ENCODE assay signal across 8 cellular contexts in the genomic region with DNA sequence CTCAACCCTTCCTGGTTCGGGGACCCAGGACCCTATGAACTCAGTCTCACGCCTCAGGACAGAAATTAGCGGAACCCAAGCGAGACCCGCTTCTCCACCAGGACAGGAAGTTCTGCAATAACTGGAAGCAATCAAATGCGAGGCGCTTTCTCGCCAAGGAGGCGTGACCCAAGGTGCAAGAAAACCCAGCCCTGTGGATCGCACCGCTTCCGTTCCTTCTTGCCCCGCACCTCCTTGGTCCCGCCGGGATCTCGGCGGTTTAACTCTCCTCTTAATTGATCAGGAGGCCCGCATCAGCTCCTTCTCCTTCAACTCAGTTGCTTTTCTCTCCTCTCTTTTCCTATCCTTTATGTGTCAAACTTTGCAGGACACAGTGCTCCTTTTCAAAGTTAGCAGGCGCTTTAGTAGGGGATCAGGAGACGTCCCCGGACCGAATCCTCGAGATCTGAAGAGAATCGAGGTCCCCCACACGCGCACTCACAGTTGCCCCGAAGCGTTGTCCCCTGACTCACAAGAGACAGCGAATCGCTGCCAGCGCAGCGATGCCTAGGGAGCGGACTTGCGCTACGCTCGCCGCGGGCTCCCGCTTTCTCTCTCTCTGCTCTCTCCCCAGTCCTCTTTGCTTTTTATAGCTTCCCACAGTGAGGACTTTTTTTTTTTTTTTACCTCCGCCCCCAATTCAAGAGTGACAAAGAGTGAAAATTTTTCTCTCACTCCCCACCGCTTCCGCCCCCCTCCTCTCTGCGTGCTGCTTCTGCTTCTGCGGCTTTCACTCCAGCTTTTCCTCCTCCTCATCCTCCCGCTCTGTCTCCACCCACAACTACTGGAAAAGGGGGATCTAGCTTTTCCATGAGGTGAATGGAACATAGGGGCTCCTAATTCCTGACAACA. TPM values are rescaled to one million over a fixed set of nuclear protein-coding genes. Genes with fewer than 3 reads are reported as not detected.
DNase-seq lines count a peak whose midpoint lies in the region; ATAC-seq, FAIRE-seq and TF ChIP-seq lines count a peak whose summit lies in the region.

Gene DKK2, minus strand, starts transcription at position 603 of the 891 bp plus-strand sequence. CDS start 722 bp downstream, outside the sequence.

- CTCF ChIA-PET in HepG2 (lab: Yijun Ruan, JAX; ENCODE audit: low intra/inter-chr PET ratio, low total read pairs), result no interaction called here

- H3K9me3 Mint-ChIP-seq in T-helper 1 cell treated with Interleukin-12 subunit alpha and Interleukin-12 subunit beta and Interleukin-4 antibody, amounts not matched to agents 30 μg/mL and 1 μg/mL, for 36 hours, result no peaks in the 10 kb centered on the region

- no peaks in the 10 kb centered on the region for H3K36me3 ChIP-seq in right lobe of liver
- H3K36me3 ChIP-seq in HepG2 (replicated peaks in 1 of 2; ENCODE audit: control insufficient read depth in 1 of 2, insufficient read depth in 2 of 2, low read length in 2 of 2), result no peaks in the 10 kb centered on the region

- BruUV-seq in HepG2 (replicated peaks; lab: Mats Ljungman, UMichigan), result no TSS peak

- POLR2A ChIA-PET in HepG2 (lab: Yijun Ruan, JAX), result no interaction called here

- no peak for DNase-seq in right lobe of liver
- no peak for DNase-seq in HepG2 (ENCODE audit: low spot score)
- peak; percentile 44 for DNase-seq in fibroblast of mammary gland (ENCODE audit: low read depth)
- peak in 30 of 56 donors; percentile 0 to 49 (median 10) for DNase-seq in nucleus accumbens (lab: John Stamatoyannopoulos, UW)
- no peak for DNase-seq in DMS153 treated with DMSO at 0.1 percent for 48 hours (lab: John Stamatoyannopoulos, UW; ENCODE audit: unreplicated experiment)
- no peak for DNase-seq in activated CD4-positive, CD25-positive, alpha-beta regulatory T cell (lab: John Stamatoyannopoulos, UW)

- 2% methylated on average over 39 of the region's 45 CpGs for WGBS in right lobe of liver (ENCODE audit: insufficient coverage, low coverage, low lambda C conversion rate, missing lambda C conversion rate)
- WGBS in HepG2 (ENCODE audit: low lambda C conversion rate), result 68% methylated on average over 44 of the region's 45 CpGs

- H4K20me1 ChIP-seq in HepG2 (ENCODE audit: insufficient read depth, low read length), result no peaks in the 10 kb centered on the region

- in situ Hi-C loops in HepG2 (cut with HindIII; ENCODE audit: extremely low pct_ligation_motif_present, low pct_unique_long_range_greater_than_20kb), result no loop called here

- no peak for FAIRE-seq in HepG2 (lab: Jason Lieb, UNC)

- H3K4me3 Mint-ChIP-seq in T-helper 1 cell treated with Interleukin-12 subunit alpha and Interleukin-12 subunit beta and Interleukin-4 antibody, amounts not matched to agents 30 μg/mL and 1 μg/mL, for 36 hours, result peak within 1 kb of the TSS; percentile 79

- ATAC-seq in right lobe of liver (peak in 2 of 4 donors; percentile 23 to 24), HepG2 (no peak), HG03175 (IDR thresholded peaks at IDR 0.05; ENCODE audit: unreplicated experiment) (no peak)

- H2AFZ ChIP-seq in HepG2 (ENCODE audit: low read length), result no peak within 1 kb of the TSS

- intact Hi-C loops in right lobe of liver (cut with DNase I) (no loop called here), HepG2 (cut with micrococcal nuclease; ENCODE audit: unreplicated experiment) (no loop called here)

- H3K9ac ChIP-seq in HepG2 (ENCODE audit: insufficient read depth, low read depth, low read length), result no peak within 1 kb of the TSS

- peaks cover 64% of the 10 kb centered on the region for H3K27me3 Mint-ChIP-seq in T-helper 1 cell treated with Interleukin-12 subunit alpha and Interleukin-12 subunit beta and Interleukin-4 antibody, amounts not matched to agents 30 μg/mL and 1 μg/mL, for 36 hours (ENCODE audit: low read depth)

- no peaks in the 10 kb centered on the region for H3K79me2 ChIP-seq in HepG2 (ENCODE audit: insufficient read depth, low read length)

- H3K4me1 Mint-ChIP-seq in T-helper 1 cell treated with Interleukin-12 subunit alpha and Interleukin-12 subunit beta and Interleukin-4 antibody, amounts not matched to agents 30 μg/mL and 1 μg/mL, for 36 hours (ENCODE audit: low read depth), result peaks cover 12% of the 10 kb centered on the region

- TF ChIP-seq EP300 in HepG2 (IDR thresholded peaks at IDR 0.05; ENCODE audit: low read depth in 2 of 2, low read length in 2 of 2) (no peak), HepG2 (CRISPR knock-in tag; IDR thresholded peaks at IDR 0.05; ENCODE audit: borderline replicate concordance) (no peak)

- TF ChIP-seq CTCF in right lobe of liver (IDR thresholded peaks at IDR 0.05), result no peak
- no peak for TF ChIP-seq CTCF in HepG2 (CRISPR knock-in tag; IDR thresholded peaks at IDR 0.05)
- no peak for TF ChIP-seq CTCF in fibroblast of mammary gland (conservative IDR thresholded peaks at IDR 0.05; ENCODE audit: control insufficient read depth, insufficient read depth, low read depth, low read length)

- no peaks in the 10 kb centered on the region for H3K36me3 Mint-ChIP-seq in T-helper 1 cell treated with Interleukin-12 subunit alpha and Interleukin-12 subunit beta and Interleukin-4 antibody, amounts not matched to agents 30 μg/mL and 1 μg/mL, for 36 hours (ENCODE audit: low read depth)

- H3K27ac Mint-ChIP-seq in T-helper 1 cell treated with Interleukin-12 subunit alpha and Interleukin-12 subunit beta and Interleukin-4 antibody, amounts not matched to agents 30 μg/mL and 1 μg/mL, for 36 hours, result peak within 1 kb of the TSS; percentile 43

- no peak within 1 kb of the TSS for H3K4me2 ChIP-seq in HepG2 (ENCODE audit: low read depth, low read length)

- no peak for TF ChIP-seq POLR2A in right lobe of liver (IDR thresholded peaks at IDR 0.05)
- no peak for TF ChIP-seq POLR2A in HepG2 (IDR thresholded peaks at IDR 0.05; ENCODE audit: insufficient read depth in 1 of 2, low read depth in 2 of 2, low read length in 2 of 2)

- H3K27me3 ChIP-seq in right lobe of liver, result peaks cover 0 to 22% of the 10 kb centered on the region in 2 donors
- H3K27me3 ChIP-seq in HepG2 (ENCODE audit: control insufficient read depth in 1 of 2, insufficient read depth in 2 of 2, low read length in 2 of 2), result no peaks in the 10 kb centered on the region; a peak in 1 of 5 replicates

- H3K4me3 ChIP-seq in right lobe of liver, result peak within 1 kb of the TSS; percentile 3 to 14 (median 5)
- H3K4me3 ChIP-seq in HepG2 (replicated peaks in 1 of 3; ENCODE audit: insufficient read depth in 1 of 3, low read depth in 2 of 3, low read length in 3 of 3), result no peak within 1 kb of the TSS
- peak within 1 kb of the TSS; percentile 47 for H3K4me3 ChIP-seq in fibroblast of mammary gland (ENCODE audit: control insufficient read depth, low read depth, low read length)

- H3K4me1 ChIP-seq in right lobe of liver (peaks cover 0 to 9% (median under 1%) of the 10 kb centered on the region in 4 donors), HepG2 (ENCODE audit: insufficient read depth, low read length) (peaks cover 10% of the 10 kb centered on the region; the same call in 1 of the 2 replicates)

- H3K9me3 ChIP-seq in right lobe of liver (no peaks in the 10 kb centered on the region), HepG2 (ENCODE audit: low read length) (no peaks in the 10 kb centered on the region)

- TF ChIP-seq RAD21 in HepG2 (CRISPR knock-in tag; IDR thresholded peaks at IDR 0.05), result no peak

- H3K27ac ChIP-seq in right lobe of liver (no peak within 1 kb of the TSS), HepG2 (ENCODE audit: extremely low read length, insufficient read depth, low read length) (no peak within 1 kb of the TSS)

TF ChIP-seq in HepG2, 621 proteins besides CTCF, POLR2A, EP300 and RAD21:
- no peak for TF ChIP-seq NFKBIZ (CRISPR knock-in tag; IDR thresholded peaks at IDR 0.05)
- no peak for TF ChIP-seq SMAD3 (CRISPR knock-in tag; IDR thresholded peaks at IDR 0.05)
- TF ChIP-seq SMAD1 (CRISPR knock-in tag; IDR thresholded peaks at IDR 0.05; ENCODE audit: borderline replicate concordance, low read depth), result no peak
- no peak for TF ChIP-seq ZBTB1 (CRISPR knock-in tag; IDR thresholded peaks at IDR 0.05; ENCODE audit: borderline replicate concordance)
- no peak for TF ChIP-seq TCF7L2 (IDR thresholded peaks at IDR 0.05; ENCODE audit: low read depth, low read length)
- no peak for TF ChIP-seq ZBTB38 (CRISPR knock-in tag; IDR thresholded peaks at IDR 0.05)
- TF ChIP-seq MBNL3 (CRISPR knock-in tag; conservative IDR thresholded peaks at IDR 0.05), result no peak
- TF ChIP-seq FOSL1 (CRISPR knock-in tag; IDR thresholded peaks at IDR 0.05; ENCODE audit: borderline replicate concordance), result no peak

RNA-seq across cellular contexts. Expression of gene DKK2, which starts in this region (rescaled TPM):
- total RNA-seq in right lobe of liver (under 1 TPM in 3 of 6 experiments, not detected in 3; 0.06 to 0.11 (median 0.07) TPM), HepG2 (2016; rRNA removed; fragmentation: Illumina TruSeq; extraction: Trizol) (not detected in 2 replicates)
- total RNA-seq in HepG2 (2016; cell fraction: cytosol; rRNA removed; fragmentation: Illumina TruSeq; extraction: Trizol; ENCODE audit: low read depth), result not detected in 2 replicates
- total RNA-seq in HepG2 (2016; cell fraction: insoluble cytoplasmic fraction; rRNA removed; fragmentation: Illumina TruSeq; extraction: Trizol), result not detected in 2 replicates
- total RNA-seq in HepG2 (2016; cell fraction: membrane; rRNA removed; fragmentation: Illumina TruSeq; extraction: Trizol), result not detected in 2 replicates
- total RNA-seq in HepG2 (2016; cell fraction: nucleus; rRNA removed; fragmentation: Illumina TruSeq; extraction: Trizol), result 0.09 TPM in 1 of 2 replicates, not detected in the other
- polyA plus RNA-seq in HepG2 (2011; rRNA removed), result not detected in 2 replicates
- not detected in 2 replicates for polyA plus RNA-seq in HepG2 (2011; cell fraction: cytosol; rRNA removed)
- not detected in 2 replicates for polyA plus RNA-seq in HepG2 (2011; cell fraction: nucleus; rRNA removed)
- polyA plus RNA-seq in HepG2 (2012), result not detected in 2 replicates
- polyA plus RNA-seq in HepG2 (2016; cell fraction: cytosol; fragmentation: Illumina TruSeq; extraction: Trizol; ENCODE audit: low read depth), result not detected in 2 replicates
- not detected in 2 replicates for polyA plus RNA-seq in HepG2 (2016; cell fraction: insoluble cytoplasmic fraction; fragmentation: Illumina TruSeq; extraction: Trizol; ENCODE audit: low read depth)
- polyA plus RNA-seq in HepG2 (2016; cell fraction: membrane; fragmentation: Illumina TruSeq; extraction: Trizol; ENCODE audit: low read depth), result not detected in 2 replicates
- not detected in 2 replicates for polyA plus RNA-seq in HepG2 (2016; cell fraction: nucleus; fragmentation: Illumina TruSeq; extraction: Trizol; ENCODE audit: insufficient read depth, low read depth)
- polyA minus RNA-seq in HepG2 (2011; rRNA and poly(A)+ RNA removed; ENCODE audit: low replicate concordance), result not detected in 2 replicates
- not detected in 2 replicates for polyA minus RNA-seq in HepG2 (2011; cell fraction: cytosol; rRNA and poly(A)+ RNA removed)
- polyA minus RNA-seq in HepG2 (2011; cell fraction: nucleus; rRNA and poly(A)+ RNA removed), result 0.12 TPM in 1 of 2 replicates, not detected in the other

Comparison
In these comparisons a context has a peak if more than half of its experiments do, and no peak if none do; other contexts are left out.
1. H3K4me3 ChIP-seq: peak in right lobe of liver (3 of 3) and fibroblast of mammary gland (single experiment); none in HepG2 (0 of 3).
2. DNase-seq: peak in fibroblast of mammary gland (single experiment) and nucleus accumbens (30 of 56); none in right lobe of liver (0 of 3), HepG2 (single experiment), DMS153 treated with DMSO at 0.1 percent for 48 hours (single experiment) and activated CD4-positive, CD25-positive, alpha-beta regulatory T cell (0 of 4).